ENCODE assay signal across 1 cellular context in the genomic region with DNA sequence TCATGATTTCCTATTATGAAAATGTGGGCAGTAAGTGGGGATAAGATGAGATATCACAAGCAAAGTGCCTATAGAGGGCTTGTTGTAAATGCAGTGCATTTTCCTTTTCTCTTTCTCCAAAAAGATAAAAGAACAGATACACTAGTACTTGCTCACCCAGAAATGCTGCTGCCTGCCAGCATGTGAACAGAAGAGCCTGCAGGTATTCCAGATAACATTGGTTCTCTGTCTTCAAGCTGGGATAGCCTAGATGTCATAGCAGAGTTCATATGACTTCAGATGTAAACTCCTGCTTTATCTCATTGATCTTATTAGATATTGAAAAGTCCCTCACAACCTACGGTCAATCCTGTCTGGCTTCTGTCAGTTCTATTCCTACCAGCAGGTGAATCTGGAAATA.
TF ChIP-seq lines count a peak whose summit lies in the region.

No MANE protein-coding gene starts in this region.

TF ChIP-seq in SK-N-SH, 30 proteins besides CTCF, POLR2A, EP300 and RAD21 (continued from another document):
- TF ChIP-seq, protein P1, sequence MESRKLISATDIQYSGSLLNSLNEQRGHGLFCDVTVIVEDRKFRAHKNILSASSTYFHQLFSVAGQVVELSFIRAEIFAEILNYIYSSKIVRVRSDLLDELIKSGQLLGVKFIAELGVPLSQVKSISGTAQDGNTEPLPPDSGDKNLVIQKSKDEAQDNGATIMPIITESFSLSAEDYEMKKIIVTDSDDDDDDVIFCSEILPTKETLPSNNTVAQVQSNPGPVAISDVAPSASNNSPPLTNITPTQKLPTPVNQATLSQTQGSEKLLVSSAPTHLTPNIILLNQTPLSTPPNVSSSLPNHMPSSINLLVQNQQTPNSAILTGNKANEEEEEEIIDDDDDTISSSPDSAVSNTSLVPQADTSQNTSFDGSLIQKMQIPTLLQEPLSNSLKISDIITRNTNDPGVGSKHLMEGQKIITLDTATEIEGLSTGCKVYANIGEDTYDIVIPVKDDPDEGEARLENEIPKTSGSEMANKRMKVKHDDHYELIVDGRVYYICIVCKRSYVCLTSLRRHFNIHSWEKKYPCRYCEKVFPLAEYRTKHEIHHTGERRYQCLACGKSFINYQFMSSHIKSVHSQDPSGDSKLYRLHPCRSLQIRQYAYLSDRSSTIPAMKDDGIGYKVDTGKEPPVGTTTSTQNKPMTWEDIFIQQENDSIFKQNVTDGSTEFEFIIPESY (IDR thresholded peaks at IDR 0.05; ENCODE audit: borderline replicate concordance, low read depth) = no peak
